ENCODE assay signal across 20 cellular contexts in genomic region chr1:98763488-98764141, GRCh38.
"Had no signal": no experiment of that assay in that cellular context is flagged by ENCODE, and none has a peak within 500 bp of the region (broad histone marks: within the 10 kb centered on the region; RNA-seq: fewer than 3 reads in every experiment).

No MANE protein-coding gene starts in this region.

- H3K4me3 Mint-ChIP-seq: activated naive CD8-positive, alpha-beta T cell treated with anti-CD3 and anti-CD28 coated beads, Interleukin-2, amount 50 U/mL, for 24 hours; activated T-helper 17 cell treated with anti-CD3 and anti-CD28 coated beads, Interleukin-2, amount 50 U/mL, for 72 hours; endodermal cell; nephron; stimulated activated naive CD8-positive, alpha-beta T cell treated with anti-CD3 and anti-CD28 coated beads, Interleukin-15, Interleukin-2, amounts not matched to agents 100 ng/mL and 50 ng/mL, for 24 hours had no signal

- H3K27ac ChIP-seq: breast epithelium, dorsolateral prefrontal cortex, gastrocnemius medialis, right lobe of liver, suprapubic skin, VCaP had no signal

- H3K36me3 ChIP-seq: breast epithelium, gastrocnemius medialis, right lobe of liver, suprapubic skin had no signal

- H3K4me1 ChIP-seq: breast epithelium, gastrocnemius medialis, right lobe of liver, suprapubic skin had no signal

- H3K27ac Mint-ChIP-seq: activated naive CD8-positive, alpha-beta T cell treated with anti-CD3 and anti-CD28 coated beads, Interleukin-2, amount 50 U/mL, for 24 hours; activated T-helper 17 cell treated with anti-CD3 and anti-CD28 coated beads, Interleukin-2, amount 50 U/mL, for 72 hours; endodermal cell; nephron; progenitor cell of endocrine pancreas; stimulated activated naive CD8-positive, alpha-beta T cell treated with anti-CD3 and anti-CD28 coated beads, Interleukin-15, Interleukin-2, amounts not matched to agents 100 ng/mL and 50 ng/mL, for 24 hours had no signal

- H3K27me3 ChIP-seq: breast epithelium, dorsolateral prefrontal cortex, gastrocnemius medialis, right lobe of liver, suprapubic skin had no signal

- ATAC-seq: activated naive CD8-positive, alpha-beta T cell treated with anti-CD3 and anti-CD28 coated beads, Interleukin-2, amount 50 U/mL, for 24 hours; activated T-helper 17 cell treated with anti-CD3 and anti-CD28 coated beads, Interleukin-2, amount 50 U/mL, for 72 hours; gastrocnemius medialis; right lobe of liver had no signal

- H3K9me3 Mint-ChIP-seq: activated naive CD8-positive, alpha-beta T cell treated with anti-CD3 and anti-CD28 coated beads, Interleukin-2, amount 50 U/mL, for 24 hours; activated T-helper 17 cell treated with anti-CD3 and anti-CD28 coated beads, Interleukin-2, amount 50 U/mL, for 72 hours; endodermal cell; nephron; stimulated activated naive CD8-positive, alpha-beta T cell treated with anti-CD3 and anti-CD28 coated beads, Interleukin-15, Interleukin-2, amounts not matched to agents 100 ng/mL and 50 ng/mL, for 24 hours had no signal

- H3K27me3 Mint-ChIP-seq: activated naive CD8-positive, alpha-beta T cell treated with anti-CD3 and anti-CD28 coated beads, Interleukin-2, amount 50 U/mL, for 24 hours; activated T-helper 17 cell treated with anti-CD3 and anti-CD28 coated beads, Interleukin-2, amount 50 U/mL, for 72 hours; progenitor cell of endocrine pancreas; stimulated activated naive CD8-positive, alpha-beta T cell treated with anti-CD3 and anti-CD28 coated beads, Interleukin-15, Interleukin-2, amounts not matched to agents 100 ng/mL and 50 ng/mL, for 24 hours had no signal

- H3K9me3 ChIP-seq: breast epithelium, gastrocnemius medialis, right lobe of liver, suprapubic skin had no signal

- DNase-seq: activated CD4-positive, alpha-beta T cell treated with anti-CD3 and anti-CD28 coated beads for 1 hour; activated CD4-positive, alpha-beta T cell treated with anti-CD3 and anti-CD28 coated beads, Interleukin-2, amount 50 U/mL, for 4 hours; activated naive CD4-positive, alpha-beta T cell treated with Interleukin-2 at 50 U/mL for 16 hours; activated naive CD8-positive, alpha-beta T cell treated with anti-CD3 and anti-CD28 coated beads, Interleukin-2, amount 50 U/mL, for 24 hours; activated T-cell treated with anti-CD3 and anti-CD28 coated beads for 4 hours; aorta; dorsolateral prefrontal cortex; endodermal cell; gastrocnemius medialis; mesenchymal stem cell; occipital lobe; right lobe of liver; trophoblast cell had no signal

- H3K4me3 ChIP-seq: breast epithelium, dorsolateral prefrontal cortex, gastrocnemius medialis, right lobe of liver, suprapubic skin had no signal
